19 cellular contexts compared by ENCODE assay signal in the genomic region with DNA sequence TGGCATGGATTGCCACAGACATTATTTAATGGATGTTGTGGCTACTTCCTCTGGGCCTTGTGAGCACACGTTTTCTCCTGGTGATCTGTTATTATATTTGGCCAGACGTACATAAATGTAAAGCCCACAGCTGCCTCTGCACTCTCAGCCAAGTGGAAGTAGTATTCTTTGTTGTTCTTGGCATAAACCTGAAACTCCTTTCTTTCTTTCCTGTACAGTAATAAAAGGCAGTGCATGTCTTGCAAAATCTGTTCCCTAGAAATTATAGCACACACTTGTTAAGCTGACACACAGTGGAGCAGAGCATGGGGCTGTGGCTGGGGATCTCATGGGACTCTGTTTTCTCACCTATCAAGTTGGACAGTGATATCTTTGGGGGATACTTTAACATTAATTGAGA. TPM values are rescaled to one million over a fixed set of nuclear protein-coding genes. Genes with fewer than 3 reads are reported as not detected.
DNase-seq lines count a peak whose midpoint lies in the region; ATAC-seq and TF ChIP-seq lines count a peak whose summit lies in the region.
"Had no signal": no experiment of that assay in that cellular context is flagged by ENCODE, and none has a peak within 500 bp of the region (broad histone marks: within the 10 kb centered on the region; RNA-seq: fewer than 3 reads in every experiment).

No MANE protein-coding gene starts in this region.

- no peak for TF ChIP-seq CTCF in HEK293 (tag by site-specific recombination; IDR thresholded peaks at IDR 0.05)
- TF ChIP-seq CTCF in osteocyte (IDR thresholded peaks at IDR 0.05): no peak

- H3K36me3 ChIP-seq in HEK293 (ENCODE audit: control insufficient read depth in 2 of 2, insufficient read depth in 1 of 2, low read length in 2 of 2): no peaks in the 10 kb centered on the region
- H3K36me3 ChIP-seq: ascending aorta had no signal

- no peaks in the 10 kb centered on the region for H3K27me3 Mint-ChIP-seq in osteocyte (ENCODE audit: unreplicated experiment)
- H3K27me3 Mint-ChIP-seq: activated CD4-positive, alpha-beta memory T cell treated with anti-CD3 and anti-CD28 coated beads, Interleukin-2, amount 10 ng/mL, durations not matched to agents 7 days and 5 days; CD4-positive, alpha-beta memory T cell; stimulated activated naive CD8-positive, alpha-beta T cell treated with anti-CD3 and anti-CD28 coated beads, Interleukin-15, amount 100 ng/mL, for 72 hours had no signal

- CTCF ChIA-PET in HEK293 (lab: Yijun Ruan, JAX): interaction anchor here (0.6 to 1.5 kb wide), 3 partner anchors 10 to 204 kb away, joined by 3 to 5 read pairs (median 3); no protein-coding TSS in a partner anchor

- peaks cover 37% of the 10 kb centered on the region for H3K4me1 ChIP-seq in HEK293 (ENCODE audit: control insufficient read depth, insufficient read depth, low read length)

- H3K4me1 Mint-ChIP-seq in osteocyte (ENCODE audit: unreplicated experiment): peaks cover 81% of the 10 kb centered on the region

- H3K9me3 ChIP-seq in HEK293 (ENCODE audit: control insufficient read depth, insufficient read depth, low read depth, low read length): no peaks in the 10 kb centered on the region
- H3K9me3 ChIP-seq: ascending aorta had no signal

- H3K9me3 Mint-ChIP-seq in osteocyte (ENCODE audit: unreplicated experiment): no peaks in the 10 kb centered on the region
- H3K9me3 Mint-ChIP-seq: activated CD4-positive, alpha-beta memory T cell treated with anti-CD3 and anti-CD28 coated beads, Interleukin-2, amount 10 ng/mL, durations not matched to agents 7 days and 5 days; stimulated activated naive CD8-positive, alpha-beta T cell treated with anti-CD3 and anti-CD28 coated beads, Interleukin-15, amount 100 ng/mL, for 72 hours; T-helper 2 cell treated with Interferon-gamma antibody and Interleukin-4, amounts not matched to agents 5 μg/mL and 100 μg/mL, for 36 hours had no signal

- POLR2A ChIA-PET in HEK293 (lab: Yijun Ruan, JAX): interaction anchor here (1.2 to 1.6 kb wide), 2 partner anchors 8 to 14 kb away, joined by 3 read pairs; no protein-coding TSS in a partner anchor

- no peak for DNase-seq in osteocyte (ENCODE audit: extremely low spot score, unreplicated experiment)
- no peak for DNase-seq in T-helper 9 cell
- DNase-seq: activated CD4-positive, alpha-beta memory T cell treated with anti-CD3 and anti-CD28 coated beads, Interleukin-2, amount 10 ng/mL, durations not matched to agents 7 days and 5 days; CD4-positive, alpha-beta memory T cell; hypothalamus; NCI-H1092 treated with DMSO at 0.1 percent for 48 hours; NCI-H345; nucleus accumbens; stimulated activated naive CD8-positive, alpha-beta T cell treated with anti-CD3 and anti-CD28 coated beads, Interleukin-15, amount 100 ng/mL, for 72 hours had no signal

- H3K27ac Mint-ChIP-seq in osteocyte (ENCODE audit: unreplicated experiment): peak overlapping the region; percentile 68
- H3K27ac Mint-ChIP-seq: activated CD4-positive, alpha-beta memory T cell treated with anti-CD3 and anti-CD28 coated beads, Interleukin-2, amount 10 ng/mL, durations not matched to agents 7 days and 5 days; T-helper 2 cell treated with Interferon-gamma antibody and Interleukin-4, amounts not matched to agents 5 μg/mL and 100 μg/mL, for 36 hours had no signal

- H3K4me3 Mint-ChIP-seq in osteocyte (ENCODE audit: unreplicated experiment): no peak overlapping the region
- H3K4me3 Mint-ChIP-seq: activated CD4-positive, alpha-beta memory T cell treated with anti-CD3 and anti-CD28 coated beads, Interleukin-2, amount 10 ng/mL, durations not matched to agents 7 days and 5 days; CD4-positive, alpha-beta memory T cell; T-helper 2 cell treated with Interferon-gamma antibody and Interleukin-4, amounts not matched to agents 5 μg/mL and 100 μg/mL, for 36 hours had no signal

- H3K36me3 Mint-ChIP-seq in osteocyte (ENCODE audit: unreplicated experiment): no peaks in the 10 kb centered on the region

- ATAC-seq in SK-N-SH treated with all-trans-retinoic acid at 6 μM for 48 hours (peak; percentile 18), esophagus mucosa (peak; percentile 18), GM18505 (IDR thresholded peaks at IDR 0.05; ENCODE audit: unreplicated experiment) (no peak), GM21576 (IDR thresholded peaks at IDR 0.05; ENCODE audit: unreplicated experiment) (no peak), GM21423 (IDR thresholded peaks at IDR 0.05; ENCODE audit: unreplicated experiment) (no peak)
- ATAC-seq: Panc1; stimulated activated naive CD8-positive, alpha-beta T cell treated with anti-CD3 and anti-CD28 coated beads, Interleukin-15, amount 100 ng/mL, for 72 hours had no signal

- H3K4me3 ChIP-seq in HEK293 (ENCODE audit: low read depth, low read length): no peak overlapping the region
- H3K4me3 ChIP-seq: ascending aorta, skin epidermis had no signal

- no peak for TF ChIP-seq POLR2A in GM18505 (IDR thresholded peaks at IDR 0.05; ENCODE audit: borderline replicate concordance, extremely low read depth, insufficient read depth, insufficient read length)

- peak overlapping the region; percentile 21; the same call in 1 of the 2 replicates for H3K27ac ChIP-seq in HEK293 (ENCODE audit: extremely low read depth, low read depth, low read length)
- H3K27ac ChIP-seq: ascending aorta had no signal

TF ChIP-seq in HEK293, 187 proteins besides CTCF, POLR2A, EP300 and RAD21 (continues in another document):
- TF ChIP-seq, protein P1, sequence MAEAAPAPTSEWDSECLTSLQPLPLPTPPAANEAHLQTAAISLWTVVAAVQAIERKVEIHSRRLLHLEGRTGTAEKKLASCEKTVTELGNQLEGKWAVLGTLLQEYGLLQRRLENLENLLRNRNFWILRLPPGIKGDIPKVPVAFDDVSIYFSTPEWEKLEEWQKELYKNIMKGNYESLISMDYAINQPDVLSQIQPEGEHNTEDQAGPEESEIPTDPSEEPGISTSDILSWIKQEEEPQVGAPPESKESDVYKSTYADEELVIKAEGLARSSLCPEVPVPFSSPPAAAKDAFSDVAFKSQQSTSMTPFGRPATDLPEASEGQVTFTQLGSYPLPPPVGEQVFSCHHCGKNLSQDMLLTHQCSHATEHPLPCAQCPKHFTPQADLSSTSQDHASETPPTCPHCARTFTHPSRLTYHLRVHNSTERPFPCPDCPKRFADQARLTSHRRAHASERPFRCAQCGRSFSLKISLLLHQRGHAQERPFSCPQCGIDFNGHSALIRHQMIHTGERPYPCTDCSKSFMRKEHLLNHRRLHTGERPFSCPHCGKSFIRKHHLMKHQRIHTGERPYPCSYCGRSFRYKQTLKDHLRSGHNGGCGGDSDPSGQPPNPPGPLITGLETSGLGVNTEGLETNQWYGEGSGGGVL (tag by site-specific recombination; IDR thresholded peaks at IDR 0.05): no peak
- TF ChIP-seq ZNF558 (tag by site-specific recombination; IDR thresholded peaks at IDR 0.05): no peak
- TF ChIP-seq ZNF366 (tag by site-specific recombination; conservative IDR thresholded peaks at IDR 0.05): no peak
- no peak for TF ChIP-seq ZNF585B (tag by site-specific recombination; IDR thresholded peaks at IDR 0.05)
- no peak for TF ChIP-seq ZFP3 (tag by site-specific recombination; IDR thresholded peaks at IDR 0.05; ENCODE audit: low read depth)
- 0 out of 2 replicates have a peak, but pooled peaks have one; percentile 27 for TF ChIP-seq ZNF561 (tag by site-specific recombination; IDR thresholded peaks at IDR 0.05; ENCODE audit: borderline replicate concordance)
- no peak for TF ChIP-seq ZNF169 (tag by site-specific recombination; IDR thresholded peaks at IDR 0.05)
- TF ChIP-seq ZNF677 (tag by site-specific recombination; IDR thresholded peaks at IDR 0.05): no peak
- TF ChIP-seq ZNF335 (tag by site-specific recombination; conservative IDR thresholded peaks at IDR 0.05): no peak
- TF ChIP-seq GLI4 (tag by site-specific recombination; IDR thresholded peaks at IDR 0.05): no peak
- TF ChIP-seq MZF1 (tag by site-specific recombination; IDR thresholded peaks at IDR 0.05; ENCODE audit: borderline replicate concordance): peak; percentile 72; the same call in 1 of the 2 replicates

TF ChIP-seq in SK-N-SH treated with all-trans-retinoic acid at 6 μM for 48 hours, 23 proteins besides CTCF, POLR2A, EP300 and RAD21 (continues in another document):
- no peak for TF ChIP-seq ZNF565 (CRISPR knock-in tag; conservative IDR thresholded peaks at IDR 0.05; ENCODE audit: low read depth)
- TF ChIP-seq ZC3H10 (CRISPR knock-in tag; IDR thresholded peaks at IDR 0.05): no peak
- no peak for TF ChIP-seq RARB (CRISPR knock-in tag; IDR thresholded peaks at IDR 0.05)
- no peak for TF ChIP-seq TSHZ2 (CRISPR knock-in tag; IDR thresholded peaks at IDR 0.05)
- no peak for TF ChIP-seq BACH2 (CRISPR knock-in tag; IDR thresholded peaks at IDR 0.05; ENCODE audit: borderline replicate concordance)
- no peak for TF ChIP-seq TOX (CRISPR knock-in tag; IDR thresholded peaks at IDR 0.05; ENCODE audit: borderline replicate concordance)

RNA-seq across cellular contexts. Expression of gene PANX1, which starts 20.8 kb away (rescaled TPM):
- total RNA-seq in esophagus mucosa: 10.9 TPM
- total RNA-seq in osteocyte: 24.9 and 29.2 TPM in 2 replicates

Comparison
In these comparisons a context has a peak if more than half of its experiments do, and no peak if none do; other contexts are left out.
1. ATAC-seq: peak in SK-N-SH treated with all-trans-retinoic acid at 6 μM for 48 hours (single experiment) and esophagus mucosa (single experiment); none in GM18505 (single experiment), GM21576 (single experiment) and GM21423 (single experiment).